Comparison of ENCODE assay signal across 8 cellular contexts in genomic region chr9:137224850-137225694, GRCh38. TPM values are rescaled to one million over a fixed set of nuclear protein-coding genes. Genes with fewer than 3 reads are reported as not detected.
DNase-seq lines count a peak whose midpoint lies in the region; ATAC-seq and TF ChIP-seq lines count a peak whose summit lies in the region.

Gene CYSRT1 (plus strand): TSS chr9:137225174. CDS start chr9:137225622, 448 bp downstream.

- CTCF ChIA-PET in SK-N-SH (lab: Yijun Ruan, JAX), result interaction anchor here (0.6 to 7.7 kb wide), 10 partner anchors 9 to 196 kb away, joined by 3 to 95 read pairs (median 5); partner anchors contain the start of genes ANAPC2, NPDC1, SAPCD2 and SSNA1
- CTCF ChIA-PET in activated CD4-positive, alpha-beta memory T cell treated with anti-CD3 and anti-CD28 coated beads, Interleukin-2, amount 10 ng/mL, durations not matched to agents 7 days and 5 days (lab: Charles Lee), result interaction anchor here (0.7 to 3.3 kb wide), 11 partner anchors 12 to 157 kb away, joined by 3 to 21 read pairs (median 3); partner anchors contain the start of genes MAN1B1, TMEM210 and TUBB4B

- peak within 1 kb of the TSS; percentile 74 for H3K4me3 Mint-ChIP-seq in activated CD4-positive, alpha-beta memory T cell treated with anti-CD3 and anti-CD28 coated beads, Interleukin-2, amount 10 ng/mL, durations not matched to agents 7 days and 5 days

- H3K4me1 Mint-ChIP-seq in activated CD4-positive, alpha-beta memory T cell treated with anti-CD3 and anti-CD28 coated beads, Interleukin-2, amount 10 ng/mL, durations not matched to agents 7 days and 5 days, result peaks cover 27% of the 10 kb centered on the region

- no peaks in the 10 kb centered on the region for H3K36me3 ChIP-seq in SK-N-SH (replicated peaks in 1 of 2; ENCODE audit: control insufficient read depth in 1 of 2, insufficient read depth in 2 of 2, low read length in 1 of 2)
- no peaks in the 10 kb centered on the region for H3K36me3 ChIP-seq in stomach smooth muscle (ENCODE audit: control insufficient read depth in 2 of 2, insufficient read depth in 2 of 2, low read length in 2 of 2)

- no peaks in the 10 kb centered on the region for H3K79me2 ChIP-seq in SK-N-SH (ENCODE audit: insufficient read depth)

- no peaks in the 10 kb centered on the region for H3K27me3 Mint-ChIP-seq in activated CD4-positive, alpha-beta memory T cell treated with anti-CD3 and anti-CD28 coated beads, Interleukin-2, amount 10 ng/mL, durations not matched to agents 7 days and 5 days

- no peaks in the 10 kb centered on the region for H3K9me3 Mint-ChIP-seq in activated CD4-positive, alpha-beta memory T cell treated with anti-CD3 and anti-CD28 coated beads, Interleukin-2, amount 10 ng/mL, durations not matched to agents 7 days and 5 days

- H3K27ac ChIP-seq in SK-N-SH (ENCODE audit: low read depth in 2 of 2, low read length in 1 of 2) (peak within 1 kb of the TSS; percentile 75 to 86; a peak in 2 of 4 replicates), stomach smooth muscle (ENCODE audit: low read length) (peak within 1 kb of the TSS; percentile 85)

- H3K4me1 ChIP-seq in SK-N-SH (ENCODE audit: control insufficient read depth in 1 of 2, insufficient read depth in 2 of 2, low read depth in 1 of 2, low read length in 1 of 2), result peaks cover 0 to 54% of the 10 kb centered on the region in 2 experiments; a peak in 1 of 4 replicates
- H3K4me1 ChIP-seq in stomach smooth muscle (ENCODE audit: control insufficient read depth, insufficient read depth, low read length), result peaks cover 23% of the 10 kb centered on the region

- no peaks in the 10 kb centered on the region for H3K36me3 Mint-ChIP-seq in activated CD4-positive, alpha-beta memory T cell treated with anti-CD3 and anti-CD28 coated beads, Interleukin-2, amount 10 ng/mL, durations not matched to agents 7 days and 5 days (ENCODE audit: low read depth)

- no peaks in the 10 kb centered on the region for H3K9me2 ChIP-seq in SK-N-SH

- WGBS in SK-N-SH (ENCODE audit: low lambda C conversion rate), result 51% methylated on average over 15 of the region's 23 CpGs

- TF ChIP-seq RAD21 in SK-N-SH (IDR thresholded peaks at IDR 0.05; ENCODE audit: low read length), result no peak

- H3K9ac ChIP-seq in SK-N-SH (peak within 1 kb of the TSS; percentile 82), stomach smooth muscle (ENCODE audit: low read length in 2 of 2) (peak within 1 kb of the TSS; percentile 86 to 93)

- no peak for DNase-seq in SK-N-SH
- peak; percentile 69 for DNase-seq in activated CD4-positive, alpha-beta memory T cell treated with anti-CD3 and anti-CD28 coated beads, Interleukin-2, amount 10 ng/mL, durations not matched to agents 7 days and 5 days
- DNase-seq in H4 (ENCODE audit: low spot score), result no peak
- DNase-seq in islet precursor cell, result no peak

- H3K4me3 ChIP-seq in SK-N-SH (ENCODE audit: low read depth in 2 of 2, low read length in 1 of 2) (peak within 1 kb of the TSS; percentile 69 to 92), iPS-18c (ENCODE audit: insufficient read depth, low read depth, low read length) (peak within 1 kb of the TSS; percentile 80), stomach smooth muscle (ENCODE audit: low read length in 2 of 2) (peak within 1 kb of the TSS; percentile 83 to 88)

- H3K27me3 ChIP-seq in SK-N-SH (ENCODE audit: insufficient read depth) (no peaks in the 10 kb centered on the region), stomach smooth muscle (ENCODE audit: control insufficient read depth in 1 of 2, insufficient read depth in 2 of 2, low read length in 2 of 2) (peaks cover 20 to 23% of the 10 kb centered on the region in 2 donors)

- TF ChIP-seq CTCF in SK-N-SH (IDR thresholded peaks at IDR 0.05), result no peak

- H4K20me1 ChIP-seq in SK-N-SH (ENCODE audit: insufficient read depth), result no peaks in the 10 kb centered on the region

- 0 out of 2 replicates have a peak within 1 kb of the TSS, but pooled peaks have one; percentile 91 for H2AFZ ChIP-seq in SK-N-SH (ENCODE audit: low read depth)

- H3K9me3 ChIP-seq in SK-N-SH (no peaks in the 10 kb centered on the region), iPS-18c (ENCODE audit: control insufficient read depth, insufficient read depth, low read length) (peaks cover 2% of the 10 kb centered on the region), stomach smooth muscle (ENCODE audit: control insufficient read depth in 2 of 2, low read length in 2 of 2) (no peaks in the 10 kb centered on the region)

- H3F3A ChIP-seq in SK-N-SH (replicated peaks; ENCODE audit: insufficient read depth), result peaks cover 16% of the 10 kb centered on the region

- peak within 1 kb of the TSS; percentile 79 for H3K27ac Mint-ChIP-seq in activated CD4-positive, alpha-beta memory T cell treated with anti-CD3 and anti-CD28 coated beads, Interleukin-2, amount 10 ng/mL, durations not matched to agents 7 days and 5 days

- no peak for TF ChIP-seq EP300 in SK-N-SH (IDR thresholded peaks at IDR 0.05; ENCODE audit: borderline replicate concordance in 1 of 2, low read depth in 1 of 2, low read length in 1 of 2)

- POLR2A ChIA-PET in SK-N-SH (lab: Yijun Ruan, JAX), result interaction anchor here (3.4 kb wide), 1 partner anchor 16 kb away, joined by 18 read pairs; the partner anchor contains the start of gene TUBB4B
- POLR2A ChIA-PET in activated CD4-positive, alpha-beta memory T cell treated with anti-CD3 and anti-CD28 coated beads, Interleukin-2, amount 10 ng/mL, durations not matched to agents 7 days and 5 days (lab: Charles Lee), result interaction anchor here (0.7 to 8.2 kb wide), 14 partner anchors 12 to 686 kb away, joined by 3 to 97 read pairs (median 6); partner anchors contain the start of genes ANAPC2, MAN1B1, NDOR1 and NELFB

- no peak for ATAC-seq in SK-N-SH treated with all-trans-retinoic acid at 6 μM for 48 hours
- ATAC-seq in HG03342 (IDR thresholded peaks at IDR 0.05; ENCODE audit: unreplicated experiment), result no peak

- peak within 1 kb of the TSS; percentile 99 for H3K4me2 ChIP-seq in SK-N-SH

TF ChIP-seq in SK-N-SH, 30 proteins besides CTCF, POLR2A, EP300 and RAD21:
- TF ChIP-seq FOXJ3 (CRISPR knock-in tag; IDR thresholded peaks at IDR 0.05) (no peak), SMC3 (IDR thresholded peaks at IDR 0.05; ENCODE audit: low read depth, low read length) (no peak), CHD2 (IDR thresholded peaks at IDR 0.05; ENCODE audit: low read length, partially characterized antibody) (no peak), USF2 (IDR thresholded peaks at IDR 0.05; ENCODE audit: borderline replicate concordance, low read depth, low read length) (no peak)
- TF ChIP-seq, protein P1, sequence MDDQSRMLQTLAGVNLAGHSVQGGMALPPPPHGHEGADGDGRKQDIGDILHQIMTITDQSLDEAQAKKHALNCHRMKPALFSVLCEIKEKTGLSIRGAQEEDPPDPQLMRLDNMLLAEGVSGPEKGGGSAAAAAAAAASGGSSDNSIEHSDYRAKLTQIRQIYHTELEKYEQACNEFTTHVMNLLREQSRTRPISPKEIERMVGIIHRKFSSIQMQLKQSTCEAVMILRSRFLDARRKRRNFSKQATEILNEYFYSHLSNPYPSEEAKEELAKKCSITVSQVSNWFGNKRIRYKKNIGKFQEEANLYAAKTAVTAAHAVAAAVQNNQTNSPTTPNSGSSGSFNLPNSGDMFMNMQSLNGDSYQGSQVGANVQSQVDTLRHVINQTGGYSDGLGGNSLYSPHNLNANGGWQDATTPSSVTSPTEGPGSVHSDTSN (IDR thresholded peaks at IDR 0.05), result no peak
TF ChIP-seq in SK-N-SH: peak in this region for 0.

TF ChIP-seq in SK-N-SH treated with all-trans-retinoic acid at 6 μM for 48 hours, 23 proteins besides CTCF, POLR2A, EP300 and RAD21:
- TF ChIP-seq TCF4 (CRISPR knock-in tag; IDR thresholded peaks at IDR 0.05; ENCODE audit: borderline replicate concordance) (no peak), CSDC2 (CRISPR knock-in tag; IDR thresholded peaks at IDR 0.05) (no peak), PPARA (CRISPR knock-in tag; IDR thresholded peaks at IDR 0.05; ENCODE audit: borderline replicate concordance) (no peak)
TF ChIP-seq in SK-N-SH treated with all-trans-retinoic acid at 6 μM for 48 hours: peak in this region for 0.

RNA-seq across cellular contexts. Expression of gene CYSRT1, which starts in this region (rescaled TPM):
- polyA plus RNA-seq in SK-N-SH (2012; rRNA removed), result 2.1 and 2.2 TPM in 2 replicates
- polyA plus RNA-seq in SK-N-SH (2012; cell fraction: cytosol; rRNA removed), result 1.1 and 1.4 TPM in 2 replicates
- 2.7 TPM in 2 replicates for polyA plus RNA-seq in SK-N-SH (2012; cell fraction: nucleus; rRNA removed)
- total RNA-seq in activated CD4-positive, alpha-beta memory T cell treated with anti-CD3 and anti-CD28 coated beads, Interleukin-2, amount 10 ng/mL, durations not matched to agents 7 days and 5 days, result under 1 TPM; 0.86 to 0.93 TPM
- total RNA-seq in H4 (2014; rRNA removed; shearing (Covaris generic)), result 0.14 and 0.37 TPM in 2 replicates

Comparison
In these comparisons a context has a peak if more than half of its experiments do, and no peak if none do; other contexts are left out.
1. Peak in DNase-seq in activated CD4-positive, alpha-beta memory T cell treated with anti-CD3 and anti-CD28 coated beads, Interleukin-2, amount 10 ng/mL, durations not matched to agents 7 days and 5 days; RNA of the gene not detected or under 1 TPM.